ENCODE assay signal across 1 cellular context in genomic region chr6:1498491-1499113, GRCh38.
TF ChIP-seq lines count a peak whose summit lies in the region.

No MANE protein-coding gene starts in this region.

TF ChIP-seq in GM12878, 131 proteins besides CTCF, POLR2A, EP300 and RAD21 (continued from another document):
- TF ChIP-seq SIX5 (IDR thresholded peaks at IDR 0.05; ENCODE audit: low read depth, low read length, severe bottlenecking) (no peak), BACH1 (IDR thresholded peaks at IDR 0.05; ENCODE audit: borderline replicate concordance) (no peak)
TF ChIP-seq in GM12878: peak in this region for 0.
